Comparison of ENCODE assay signal across 7 cellular contexts in the genomic region with DNA sequence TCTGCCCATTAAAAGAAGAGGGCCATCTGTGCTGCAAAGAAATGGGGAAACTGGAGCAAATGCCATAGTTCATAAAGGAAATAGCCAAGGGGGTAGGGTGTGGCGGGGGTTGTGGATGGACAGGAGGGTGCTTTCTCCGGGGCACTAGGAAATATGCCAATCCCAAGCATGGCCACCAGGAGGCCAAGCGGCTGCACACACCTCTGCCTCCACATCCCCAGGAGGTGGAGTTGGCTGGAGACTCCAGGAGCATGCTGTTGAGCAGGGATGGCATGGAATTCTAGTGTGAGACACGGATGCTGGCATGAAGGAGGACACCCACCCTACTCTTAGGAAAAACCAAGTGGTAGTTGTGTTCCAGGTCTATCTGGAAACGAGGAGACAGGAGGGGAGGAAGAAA. TPM values are rescaled to one million over a fixed set of nuclear protein-coding genes. Genes with fewer than 3 reads are reported as not detected.
DNase-seq lines count a peak whose midpoint lies in the region; ATAC-seq and TF ChIP-seq lines count a peak whose summit lies in the region.

No MANE protein-coding gene starts in this region.

- H3K4me3 Mint-ChIP-seq in activated T-cell treated with anti-CD3 and anti-CD28 coated beads, Interleukin-2, amount 50 U/mL, for 24 hours = no peak overlapping the region
- no peak overlapping the region for H3K4me3 Mint-ChIP-seq in stimulated activated naive CD8-positive, alpha-beta T cell treated with anti-CD3 and anti-CD28 coated beads, Interleukin-15, Interleukin-2, amounts not matched to agents 100 ng/mL and 50 ng/mL, for 24 hours

- peaks cover 13% of the 10 kb centered on the region for H3K4me1 ChIP-seq in right cardiac atrium (ENCODE audit: control insufficient read depth, insufficient read depth, low read length)

- peak; percentile 79 for TF ChIP-seq CTCF in GM12873 (IDR thresholded peaks at IDR 0.05; ENCODE audit: insufficient read depth, low read depth, low read length, missing control alignments)
- TF ChIP-seq CTCF in NB4 (IDR thresholded peaks at IDR 0.05; ENCODE audit: low read depth, low read length) = peak; percentile 43

- no peak overlapping the region for H3K4me3 ChIP-seq in NB4 (ENCODE audit: low read depth, low read length)
- no peak overlapping the region for H3K4me3 ChIP-seq in right cardiac atrium (ENCODE audit: low read length)

- no peaks in the 10 kb centered on the region for H3K9me3 Mint-ChIP-seq in activated T-cell treated with anti-CD3 and anti-CD28 coated beads, Interleukin-2, amount 50 U/mL, for 24 hours
- no peaks in the 10 kb centered on the region for H3K9me3 Mint-ChIP-seq in stimulated activated naive CD8-positive, alpha-beta T cell treated with anti-CD3 and anti-CD28 coated beads, Interleukin-15, Interleukin-2, amounts not matched to agents 100 ng/mL and 50 ng/mL, for 24 hours

- peak overlapping the region; percentile 50 for H3K27ac Mint-ChIP-seq in activated T-cell treated with anti-CD3 and anti-CD28 coated beads, Interleukin-2, amount 50 U/mL, for 24 hours
- peak overlapping the region; percentile 50 for H3K27ac Mint-ChIP-seq in stimulated activated naive CD8-positive, alpha-beta T cell treated with anti-CD3 and anti-CD28 coated beads, Interleukin-15, Interleukin-2, amounts not matched to agents 100 ng/mL and 50 ng/mL, for 24 hours

- H3K9me3 ChIP-seq in right cardiac atrium (ENCODE audit: control insufficient read depth, low read length) = no peaks in the 10 kb centered on the region

- peaks cover 6% of the 10 kb centered on the region for H3K27me3 Mint-ChIP-seq in activated T-cell treated with anti-CD3 and anti-CD28 coated beads, Interleukin-2, amount 50 U/mL, for 24 hours
- peaks cover 6% of the 10 kb centered on the region for H3K27me3 Mint-ChIP-seq in stimulated activated naive CD8-positive, alpha-beta T cell treated with anti-CD3 and anti-CD28 coated beads, Interleukin-15, Interleukin-2, amounts not matched to agents 100 ng/mL and 50 ng/mL, for 24 hours

- WGBS in right cardiac atrium = 58% methylated on average over 5 of the region's 5 CpGs

- intact Hi-C loops in right cardiac atrium (cut with DNase I) = no loop called here

- H3K27ac ChIP-seq in right cardiac atrium (ENCODE audit: low read length) = no peak overlapping the region

- ATAC-seq in right cardiac atrium (peak; percentile 32 to 58), HG02840 (IDR thresholded peaks at IDR 0.05; ENCODE audit: low FRiP score, unreplicated experiment) (no peak)

- DNase-seq in NB4 (ENCODE audit: low read depth) = peak; percentile 25
- DNase-seq in activated T-cell treated with anti-CD3 and anti-CD28 coated beads, Interleukin-2, amount 50 U/mL, for 24 hours = peak; percentile 52
- peak in 2 of 3 donors; percentile 56 to 63 for DNase-seq in right cardiac atrium
- no peak for DNase-seq in NCI-H510A (lab: John Stamatoyannopoulos, UW)

- H3K36me3 Mint-ChIP-seq in activated T-cell treated with anti-CD3 and anti-CD28 coated beads, Interleukin-2, amount 50 U/mL, for 24 hours (ENCODE audit: low read depth) = no peaks in the 10 kb centered on the region
- no peaks in the 10 kb centered on the region for H3K36me3 Mint-ChIP-seq in stimulated activated naive CD8-positive, alpha-beta T cell treated with anti-CD3 and anti-CD28 coated beads, Interleukin-15, Interleukin-2, amounts not matched to agents 100 ng/mL and 50 ng/mL, for 24 hours (ENCODE audit: low read depth)

- peaks cover 25% of the 10 kb centered on the region for H3K4me1 Mint-ChIP-seq in activated T-cell treated with anti-CD3 and anti-CD28 coated beads, Interleukin-2, amount 50 U/mL, for 24 hours (ENCODE audit: low read depth)
- H3K4me1 Mint-ChIP-seq in stimulated activated naive CD8-positive, alpha-beta T cell treated with anti-CD3 and anti-CD28 coated beads, Interleukin-15, Interleukin-2, amounts not matched to agents 100 ng/mL and 50 ng/mL, for 24 hours (ENCODE audit: low read depth) = peaks cover 25% of the 10 kb centered on the region

- H3K27me3 ChIP-seq in right cardiac atrium (ENCODE audit: control insufficient read depth, insufficient read depth) = no peaks in the 10 kb centered on the region

- no peak for TF ChIP-seq POLR2A in NB4 (IDR thresholded peaks at IDR 0.05; ENCODE audit: extremely low read depth, insufficient read length)

RNA-seq across cellular contexts. Expression of gene NID2, which starts 25.2 kb away (rescaled TPM):
- total RNA-seq in right cardiac atrium = 10 to 100 TPM; 22.5 to 38.1 (median 29.2) TPM
- polyA plus RNA-seq in right cardiac atrium = 18.9 TPM

RNA-seq across cellular contexts. Expression of gene RTRAF, which starts 54.3 kb away (rescaled TPM):
- total RNA-seq in right cardiac atrium = 100 to 1,000 TPM; 160 to 217 (median 190) TPM
- polyA plus RNA-seq in right cardiac atrium = 190 TPM
